ENCODE assay signal across 9 cellular contexts in the genomic region with DNA sequence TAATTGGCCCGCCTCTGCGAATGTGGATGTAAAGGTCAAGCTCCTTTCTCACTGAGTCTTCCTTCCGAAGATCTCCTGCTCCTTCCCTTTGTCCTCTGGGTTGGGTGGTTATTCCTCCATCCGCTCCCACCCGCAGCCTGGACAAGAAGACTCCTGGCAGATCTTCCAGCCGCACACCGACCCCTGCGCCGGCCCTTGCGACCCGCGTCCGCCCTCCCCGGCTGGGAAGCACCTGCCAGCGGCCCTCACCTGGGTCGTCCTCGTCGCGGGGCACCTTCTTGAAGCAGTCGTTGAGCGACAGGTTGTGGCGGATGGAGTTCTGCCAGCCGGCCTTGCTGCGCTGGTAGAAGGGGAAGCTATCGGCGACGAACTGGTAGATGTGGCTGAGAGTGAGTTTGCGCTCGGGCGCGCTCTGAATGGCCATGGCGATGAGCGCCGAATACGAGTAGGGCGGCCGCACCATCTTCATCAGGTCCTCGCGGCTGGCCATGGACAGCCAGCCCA. TPM values are rescaled to one million over a fixed set of nuclear protein-coding genes. Genes with fewer than 3 reads are reported as not detected.
DNase-seq lines count a peak whose midpoint lies in the region; ATAC-seq and TF ChIP-seq lines count a peak whose summit lies in the region.
"Had no signal": no experiment of that assay in that cellular context is flagged by ENCODE, and none has a peak within 500 bp of the region (broad histone marks: within the 10 kb centered on the region; RNA-seq: fewer than 3 reads in every experiment).

No MANE protein-coding gene starts in this region.

- H3K36me3 Mint-ChIP-seq in progenitor cell of endocrine pancreas (ENCODE audit: insufficient read depth) (no peaks in the 10 kb centered on the region), CD14-positive monocyte (peaks cover 0 to 1% of the 10 kb centered on the region in 2 donors)

- peaks cover 6% of the 10 kb centered on the region for H3K4me1 Mint-ChIP-seq in progenitor cell of endocrine pancreas (ENCODE audit: low read depth)
- H3K4me1 Mint-ChIP-seq in CD14-positive monocyte, result peaks cover 9% of the 10 kb centered on the region

- no peak overlapping the region for H3K4me3 ChIP-seq in choroid plexus epithelial cell (ENCODE audit: low read depth, low read length)

- intact Hi-C loops in CD14-positive monocyte (cut with micrococcal nuclease), result no loop called here

- no peak for TF ChIP-seq CTCF in choroid plexus epithelial cell (conservative IDR thresholded peaks at IDR 0.05; ENCODE audit: low read depth, low read length)
- no peak for TF ChIP-seq CTCF in progenitor cell of endocrine pancreas (IDR thresholded peaks at IDR 0.05; ENCODE audit: unreplicated experiment)
- no peak for TF ChIP-seq CTCF in CD14-positive monocyte (IDR thresholded peaks at IDR 0.05)

- peak overlapping the region; percentile 71 for H3K4me3 Mint-ChIP-seq in progenitor cell of endocrine pancreas (ENCODE audit: low read depth)
- peak overlapping the region in 1 of 2 donors; percentile 66 for H3K4me3 Mint-ChIP-seq in CD14-positive monocyte

- H3K27me3 Mint-ChIP-seq in progenitor cell of endocrine pancreas, result peaks cover 67% of the 10 kb centered on the region
- peaks cover 68 to 78% (median 74%) of the 10 kb centered on the region in 3 donors for H3K27me3 Mint-ChIP-seq in CD14-positive monocyte (ENCODE audit: low read depth in 3 of 3)

- no peaks in the 10 kb centered on the region for H3K9me3 Mint-ChIP-seq in progenitor cell of endocrine pancreas (ENCODE audit: low read depth)
- peaks cover 0 to 19% (median 4%) of the 10 kb centered on the region in 7 donors for H3K9me3 Mint-ChIP-seq in CD14-positive monocyte

- DNase-seq in DMS53 (lab: John Stamatoyannopoulos, UW) (peak; percentile 83), DMS53 treated with DMSO at 0.1 percent for 48 hours (lab: John Stamatoyannopoulos, UW; ENCODE audit: unreplicated experiment) (no peak), NCI-H69 (lab: John Stamatoyannopoulos, UW) (peak; percentile 61), choroid plexus epithelial cell (ENCODE audit: low read depth) (peak; percentile 3), progenitor cell of endocrine pancreas (ENCODE audit: low spot score, unreplicated experiment) (peak; percentile 28), HCEC 1CT (no peak), CD14-positive monocyte (ENCODE audit: low spot score) (no peak)
- DNase-seq: NCI-H524 treated with DMSO at 0.1 percent for 48 hours had no signal

- H3K27ac Mint-ChIP-seq in progenitor cell of endocrine pancreas (peak overlapping the region; percentile 74), CD14-positive monocyte (no peak overlapping the region)

- ATAC-seq in esophagus mucosa, result no peak

RNA-seq across cellular contexts. Expression of a gene that starts 0.8 kb away (rescaled TPM):
- total RNA-seq in progenitor cell of endocrine pancreas (0.57 and 0.98 TPM in 2 replicates), esophagus mucosa (not detected)
- polyA plus RNA-seq in CD14-positive monocyte, result not detected

Comparison
In these comparisons a context has a peak if more than half of its experiments do, and no peak if none do; other contexts are left out.
1. DNase-seq: peak in DMS53 (single experiment), NCI-H69 (single experiment), choroid plexus epithelial cell (single experiment) and progenitor cell of endocrine pancreas (single experiment); none in DMS53 treated with DMSO at 0.1 percent for 48 hours (single experiment), HCEC 1CT (single experiment) and CD14-positive monocyte (single experiment).